ENCODE assay signal across 30 cellular contexts in the genomic region with DNA sequence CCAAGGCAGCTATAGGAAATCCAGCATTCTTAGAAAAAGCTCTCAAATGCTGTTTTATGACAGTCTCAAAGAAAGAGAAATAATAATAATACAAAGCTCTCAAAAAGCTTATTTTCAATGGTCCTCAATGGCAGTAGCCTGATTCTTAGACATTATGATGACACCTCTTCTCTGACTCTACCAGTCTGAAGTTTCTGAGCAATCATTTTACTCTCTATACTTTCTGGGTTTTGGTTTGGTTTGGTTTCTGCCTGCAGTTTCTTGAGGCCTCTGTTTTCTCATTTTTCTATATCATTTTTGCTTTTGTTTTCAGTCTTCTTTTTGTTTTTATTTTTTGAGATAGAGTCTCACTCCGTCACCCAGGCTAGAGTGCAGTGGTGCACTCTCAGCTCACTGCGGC.
"Had no signal": no experiment of that assay in that cellular context is flagged by ENCODE, and none has a peak within 500 bp of the region (broad histone marks: within the 10 kb centered on the region; RNA-seq: fewer than 3 reads in every experiment).

No MANE protein-coding gene starts in this region.

- H3K27me3 ChIP-seq: SJCRH30 had no signal

- H3K9me3 ChIP-seq: SJCRH30 had no signal

- DNase-seq: MM.1S, MV-4-11, NCI-H1092, NCI-H1105, NCI-H1417 treated with DMSO at 0.1 percent for 48 hours, NCI-H1436 treated with DMSO at 0.1 percent for 48 hours, NCI-H187, NCI-H1930, NCI-H2029 treated with DMSO at 0.1 percent for 48 hours, NCI-H2081 treated with DMSO at 0.1 percent for 48 hours, NCI-H2107, NCI-H2171, NCI-H226, NCI-H446, NCI-H524, NCI-H526, NCI-H69, NCI-H748 treated with DMSO at 0.1 percent for 48 hours, NCI-H82, PC-9, SHP77, SIG-M5, SJCRH30, T-cell, T-helper 17 cell had no signal

- H3K27ac ChIP-seq: PC-9, RWPE1, SJCRH30, SK-N-MC had no signal

- H3K4me1 ChIP-seq: SJCRH30 had no signal

- H2AFZ ChIP-seq: PC-9 had no signal

- H3K4me2 ChIP-seq: PC-9 had no signal

- ATAC-seq: Panc1, Right ventricle myocardium inferior, SK-N-SH treated with all-trans-retinoic acid at 6 μM for 48 hours, T-cell, T-helper 17 cell had no signal

- H3K4me3 ChIP-seq: PC-9, SJCRH30, SK-N-MC had no signal
